8 cellular contexts compared by ENCODE assay signal in the genomic region with DNA sequence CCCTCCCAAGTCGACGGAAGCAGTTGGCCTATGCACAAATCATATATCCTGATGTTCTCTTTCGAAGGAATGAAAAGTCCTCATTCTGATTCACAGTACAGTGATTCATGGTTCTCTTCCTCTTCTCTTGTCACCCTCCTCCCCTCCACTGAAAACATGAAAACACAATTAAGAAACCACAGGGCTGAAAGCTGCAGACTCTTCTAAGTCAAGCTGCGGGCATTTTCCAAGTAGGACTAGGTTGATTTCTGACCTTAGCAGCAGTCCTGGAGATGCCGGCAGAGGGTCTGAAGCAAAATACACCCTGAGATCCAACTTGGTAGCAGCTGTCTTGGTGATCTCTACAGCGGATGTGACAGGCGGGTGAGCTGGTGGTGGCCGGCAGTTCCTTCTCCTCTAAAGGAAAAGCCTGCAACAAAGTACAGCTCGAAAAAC. TPM values are rescaled to one million over a fixed set of nuclear protein-coding genes. Genes with fewer than 3 reads are reported as not detected.
DNase-seq lines count a peak whose midpoint lies in the region; ATAC-seq and TF ChIP-seq lines count a peak whose summit lies in the region.

No MANE protein-coding gene starts in this region.

- H2AFZ ChIP-seq in parathyroid adenoma = no peak overlapping the region

- no peak for ATAC-seq in HG02970 (IDR thresholded peaks at IDR 0.05; ENCODE audit: low FRiP score, unreplicated experiment)

- no peaks in the 10 kb centered on the region for H3K4me1 ChIP-seq in parathyroid adenoma

- no peaks in the 10 kb centered on the region for H3K9me3 ChIP-seq in parathyroid adenoma (ENCODE audit: control insufficient read depth, low read length)

- no peaks in the 10 kb centered on the region for H3K36me3 ChIP-seq in parathyroid adenoma (ENCODE audit: control insufficient read depth, insufficient read depth, low read length)

- no peak overlapping the region for H3K9ac ChIP-seq in parathyroid adenoma

- H3K4me3 ChIP-seq in parathyroid adenoma (ENCODE audit: low read depth, low read length) = no peak overlapping the region

- H3K79me2 ChIP-seq in parathyroid adenoma = peaks cover 7% of the 10 kb centered on the region

- H3K27me3 ChIP-seq in parathyroid adenoma (ENCODE audit: control insufficient read depth, insufficient read depth, low read length) = no peaks in the 10 kb centered on the region

- no peak overlapping the region for H3K4me2 ChIP-seq in parathyroid adenoma (ENCODE audit: low read length)

- H3K27ac ChIP-seq in parathyroid adenoma = peak overlapping the region; percentile 9

- peak; percentile 3 for DNase-seq in activated T-cell treated with anti-CD3 and anti-CD28 coated beads for 48 hours (ENCODE audit: low read depth)
- DNase-seq in activated T-cell treated with anti-CD3 and anti-CD28 coated beads for 4 hours = no peak
- peak; percentile 66 for DNase-seq in MV-4-11 (lab: John Stamatoyannopoulos, UW)
- peak; percentile 75 for DNase-seq in dermis blood vessel endothelial cell
- no peak for DNase-seq in NCI-H1048 (lab: John Stamatoyannopoulos, UW)
- DNase-seq in effector CD4-positive, alpha-beta T cell = no peak

- TF ChIP-seq CTCF in parathyroid adenoma (IDR thresholded peaks at IDR 0.05) = no peak

RNA-seq across cellular contexts. Expression of a gene that starts 6.2 kb away (rescaled TPM):
- 27.8 and 34.5 TPM in 2 replicates for total RNA-seq in dermis blood vessel endothelial cell

Comparison
In these comparisons a context has a peak if more than half of its experiments do, and no peak if none do; other contexts are left out.
1. DNase-seq: peak in activated T-cell treated with anti-CD3 and anti-CD28 coated beads for 48 hours (single experiment), MV-4-11 (single experiment) and dermis blood vessel endothelial cell (single experiment); none in activated T-cell treated with anti-CD3 and anti-CD28 coated beads for 4 hours (single experiment), NCI-H1048 (single experiment) and effector CD4-positive, alpha-beta T cell (single experiment).